In genomic region chr15:38190501-38190900, GRCh38 we compare ENCODE assay signal across 18 cellular contexts.
"Had no signal": no experiment of that assay in that cellular context is flagged by ENCODE, and none has a peak within 500 bp of the region (broad histone marks: within the 10 kb centered on the region; RNA-seq: fewer than 3 reads in every experiment).

No MANE protein-coding gene starts in this region.

- H3K4me3 ChIP-seq: ascending aorta, breast epithelium, lung, pancreas, thoracic aorta, upper lobe of right lung had no signal

- H3K4me3 Mint-ChIP-seq: activated CD4-positive, alpha-beta memory T cell treated with anti-CD3 and anti-CD28 coated beads for 36 hours; activated naive CD4-positive, alpha-beta T cell treated with anti-CD3 and anti-CD28 coated beads, Interleukin-2, amount 10 ng/mL, durations not matched to agents 7 days and 5 days; activated T-cell treated with anti-CD3 and anti-CD28 coated beads, Interleukin-2, amount 50 U/mL, for 24 hours; dendritic cell treated with granulocyte-macrophage colony-stimulating factor and Interleukin-4, amounts not matched to agents 40 ng/mL and 50 ng/mL, for 4 days; effector memory CD8-positive, alpha-beta T cell; naive B cell; stimulated activated effector memory CD8-positive, alpha-beta T cell treated with anti-CD3 and anti-CD28 coated beads, Interleukin-12 subunit alpha, Interleukin-12 subunit beta, amount 100 ng/mL, for 72 hours had no signal

- H3K36me3 Mint-ChIP-seq: activated CD4-positive, alpha-beta memory T cell treated with anti-CD3 and anti-CD28 coated beads for 36 hours; activated naive CD4-positive, alpha-beta T cell treated with anti-CD3 and anti-CD28 coated beads, Interleukin-2, amount 10 ng/mL, durations not matched to agents 7 days and 5 days; naive B cell; stimulated activated effector memory CD8-positive, alpha-beta T cell treated with anti-CD3 and anti-CD28 coated beads, Interleukin-12 subunit alpha, Interleukin-12 subunit beta, amount 100 ng/mL, for 72 hours had no signal

- H3K4me1 Mint-ChIP-seq: activated naive CD4-positive, alpha-beta T cell treated with anti-CD3 and anti-CD28 coated beads, Interleukin-2, amount 10 ng/mL, durations not matched to agents 7 days and 5 days; naive B cell; stimulated activated effector memory CD8-positive, alpha-beta T cell treated with anti-CD3 and anti-CD28 coated beads, Interleukin-12 subunit alpha, Interleukin-12 subunit beta, amount 100 ng/mL, for 72 hours had no signal

- H3K4me1 ChIP-seq: ascending aorta, breast epithelium, foreskin keratinocyte, pancreas, upper lobe of right lung had no signal

- H3K9me3 Mint-ChIP-seq: activated CD4-positive, alpha-beta memory T cell treated with anti-CD3 and anti-CD28 coated beads for 36 hours; activated naive CD4-positive, alpha-beta T cell treated with anti-CD3 and anti-CD28 coated beads, Interleukin-2, amount 10 ng/mL, durations not matched to agents 7 days and 5 days; activated T-cell treated with anti-CD3 and anti-CD28 coated beads, Interleukin-2, amount 50 U/mL, for 24 hours; dendritic cell treated with granulocyte-macrophage colony-stimulating factor and Interleukin-4, amounts not matched to agents 40 ng/mL and 50 ng/mL, for 4 days; effector memory CD8-positive, alpha-beta T cell; naive B cell; stimulated activated effector memory CD8-positive, alpha-beta T cell treated with anti-CD3 and anti-CD28 coated beads, Interleukin-12 subunit alpha, Interleukin-12 subunit beta, amount 100 ng/mL, for 72 hours had no signal

- DNase-seq: activated CD4-positive, alpha-beta memory T cell treated with anti-CD3 and anti-CD28 coated beads for 36 hours; activated CD4-positive, alpha-beta T cell treated with anti-CD3 and anti-CD28 coated beads for 1 hour; activated naive CD4-positive, alpha-beta T cell treated with anti-CD3 and anti-CD28 coated beads, Interleukin-2, amount 10 ng/mL, durations not matched to agents 7 days and 5 days; activated T-cell treated with anti-CD3 and anti-CD28 coated beads, Interleukin-2, amount 50 U/mL, for 24 hours; effector memory CD8-positive, alpha-beta T cell; foreskin keratinocyte; glutamatergic neuron; left colon; naive B cell; pancreas; upper lobe of right lung had no signal

- H3K27me3 ChIP-seq: ascending aorta, breast epithelium, pancreas, upper lobe of right lung had no signal

- H3K27ac Mint-ChIP-seq: activated CD4-positive, alpha-beta memory T cell treated with anti-CD3 and anti-CD28 coated beads for 36 hours; activated naive CD4-positive, alpha-beta T cell treated with anti-CD3 and anti-CD28 coated beads, Interleukin-2, amount 10 ng/mL, durations not matched to agents 7 days and 5 days; activated T-cell treated with anti-CD3 and anti-CD28 coated beads, Interleukin-2, amount 50 U/mL, for 24 hours; dendritic cell treated with granulocyte-macrophage colony-stimulating factor and Interleukin-4, amounts not matched to agents 40 ng/mL and 50 ng/mL, for 4 days; effector memory CD8-positive, alpha-beta T cell; naive B cell; stimulated activated effector memory CD8-positive, alpha-beta T cell treated with anti-CD3 and anti-CD28 coated beads, Interleukin-12 subunit alpha, Interleukin-12 subunit beta, amount 100 ng/mL, for 72 hours had no signal

- ATAC-seq: effector memory CD8-positive, alpha-beta T cell; foreskin keratinocyte; left colon; pancreas; stimulated activated effector memory CD8-positive, alpha-beta T cell treated with anti-CD3 and anti-CD28 coated beads, Interleukin-12 subunit alpha, Interleukin-12 subunit beta, amount 100 ng/mL, for 72 hours; upper lobe of right lung had no signal

- H3K27ac ChIP-seq: ascending aorta, breast epithelium, foreskin keratinocyte, pancreas, thoracic aorta, upper lobe of right lung, VCaP had no signal

- H3K36me3 ChIP-seq: ascending aorta, breast epithelium, pancreas, thoracic aorta, upper lobe of right lung had no signal

- H3K9me3 ChIP-seq: ascending aorta, breast epithelium, pancreas, thoracic aorta, upper lobe of right lung had no signal
